1 cellular context compared by ENCODE assay signal in the genomic region with DNA sequence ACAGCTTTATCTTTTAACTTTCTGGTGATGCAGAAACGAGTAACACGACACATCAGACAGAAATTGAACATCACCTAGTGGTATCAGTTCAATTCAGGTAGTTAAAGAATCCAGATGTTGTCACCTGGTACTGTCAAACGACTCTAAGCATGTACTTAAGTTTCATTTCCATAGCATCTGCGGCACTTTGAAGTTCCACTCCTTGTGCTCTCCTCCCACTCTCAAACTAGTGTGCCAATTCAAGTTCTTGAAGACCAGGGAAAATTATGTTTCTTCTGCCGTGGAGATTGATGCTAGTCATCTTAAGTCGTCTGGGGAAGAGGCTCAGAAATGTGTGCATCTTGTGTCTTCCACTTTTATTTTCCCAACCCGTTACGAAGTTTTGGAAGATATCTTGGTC.
TF ChIP-seq lines count a peak whose summit lies in the region.

No MANE protein-coding gene starts in this region.

TF ChIP-seq in HepG2, 621 proteins besides CTCF, POLR2A, EP300 and RAD21:
- TF ChIP-seq GLI4 (CRISPR knock-in tag; IDR thresholded peaks at IDR 0.05; ENCODE audit: borderline replicate concordance) (no peak), ZNF253 (CRISPR knock-in tag; IDR thresholded peaks at IDR 0.05; ENCODE audit: borderline replicate concordance) (no peak), NONO (IDR thresholded peaks at IDR 0.05) (no peak), NONO (CRISPR knock-in tag; conservative IDR thresholded peaks at IDR 0.05) (no peak)
